ENCODE assay signal across 1 cellular context in the genomic region with DNA sequence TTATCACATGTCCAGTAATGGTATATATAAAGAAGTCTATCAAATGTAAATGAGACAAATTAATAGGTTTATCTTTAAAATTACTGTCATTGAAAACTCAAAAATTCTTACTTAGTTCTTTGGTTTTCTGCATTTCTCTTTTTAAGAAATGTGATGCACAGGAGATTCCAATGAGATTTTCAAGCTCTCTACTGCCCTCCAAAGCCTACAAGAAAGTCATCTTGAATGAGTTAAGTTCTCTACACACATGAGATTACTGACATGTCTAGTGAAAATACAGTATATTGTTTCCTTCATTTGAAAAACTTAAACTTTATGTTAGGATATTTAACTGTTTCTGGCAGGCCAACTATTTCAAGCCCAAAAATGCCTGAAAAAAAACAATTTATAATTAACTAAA.
TF ChIP-seq lines count a peak whose summit lies in the region.

No MANE protein-coding gene starts in this region.

TF ChIP-seq in GM12878, 131 proteins besides CTCF, POLR2A, EP300 and RAD21 (continued from another document):
- TF ChIP-seq, protein P1, sequence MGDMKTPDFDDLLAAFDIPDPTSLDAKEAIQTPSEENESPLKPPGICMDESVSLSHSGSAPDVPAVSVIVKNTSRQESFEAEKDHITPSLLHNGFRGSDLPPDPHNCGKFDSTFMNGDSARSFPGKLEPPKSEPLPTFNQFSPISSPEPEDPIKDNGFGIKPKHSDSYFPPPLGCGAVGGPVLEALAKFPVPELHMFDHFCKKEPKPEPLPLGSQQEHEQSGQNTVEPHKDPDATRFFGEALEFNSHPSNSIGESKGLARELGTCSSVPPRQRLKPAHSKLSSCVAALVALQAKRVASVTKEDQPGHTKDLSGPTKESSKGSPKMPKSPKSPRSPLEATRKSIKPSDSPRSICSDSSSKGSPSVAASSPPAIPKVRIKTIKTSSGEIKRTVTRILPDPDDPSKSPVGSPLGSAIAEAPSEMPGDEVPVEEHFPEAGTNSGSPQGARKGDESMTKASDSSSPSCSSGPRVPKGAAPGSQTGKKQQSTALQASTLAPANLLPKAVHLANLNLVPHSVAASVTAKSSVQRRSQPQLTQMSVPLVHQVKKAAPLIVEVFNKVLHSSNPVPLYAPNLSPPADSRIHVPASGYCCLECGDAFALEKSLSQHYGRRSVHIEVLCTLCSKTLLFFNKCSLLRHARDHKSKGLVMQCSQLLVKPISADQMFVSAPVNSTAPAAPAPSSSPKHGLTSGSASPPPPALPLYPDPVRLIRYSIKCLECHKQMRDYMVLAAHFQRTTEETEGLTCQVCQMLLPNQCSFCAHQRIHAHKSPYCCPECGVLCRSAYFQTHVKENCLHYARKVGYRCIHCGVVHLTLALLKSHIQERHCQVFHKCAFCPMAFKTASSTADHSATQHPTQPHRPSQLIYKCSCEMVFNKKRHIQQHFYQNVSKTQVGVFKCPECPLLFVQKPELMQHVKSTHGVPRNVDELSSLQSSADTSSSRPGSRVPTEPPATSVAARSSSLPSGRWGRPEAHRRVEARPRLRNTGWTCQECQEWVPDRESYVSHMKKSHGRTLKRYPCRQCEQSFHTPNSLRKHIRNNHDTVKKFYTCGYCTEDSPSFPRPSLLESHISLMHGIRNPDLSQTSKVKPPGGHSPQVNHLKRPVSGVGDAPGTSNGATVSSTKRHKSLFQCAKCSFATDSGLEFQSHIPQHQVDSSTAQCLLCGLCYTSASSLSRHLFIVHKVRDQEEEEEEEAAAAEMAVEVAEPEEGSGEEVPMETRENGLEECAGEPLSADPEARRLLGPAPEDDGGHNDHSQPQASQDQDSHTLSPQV (IDR thresholded peaks at IDR 0.05) = no peak
- no peak for TF ChIP-seq PML (IDR thresholded peaks at IDR 0.05; ENCODE audit: low read length)
